Comparison of ENCODE assay signal across 7 cellular contexts in the genomic region with DNA sequence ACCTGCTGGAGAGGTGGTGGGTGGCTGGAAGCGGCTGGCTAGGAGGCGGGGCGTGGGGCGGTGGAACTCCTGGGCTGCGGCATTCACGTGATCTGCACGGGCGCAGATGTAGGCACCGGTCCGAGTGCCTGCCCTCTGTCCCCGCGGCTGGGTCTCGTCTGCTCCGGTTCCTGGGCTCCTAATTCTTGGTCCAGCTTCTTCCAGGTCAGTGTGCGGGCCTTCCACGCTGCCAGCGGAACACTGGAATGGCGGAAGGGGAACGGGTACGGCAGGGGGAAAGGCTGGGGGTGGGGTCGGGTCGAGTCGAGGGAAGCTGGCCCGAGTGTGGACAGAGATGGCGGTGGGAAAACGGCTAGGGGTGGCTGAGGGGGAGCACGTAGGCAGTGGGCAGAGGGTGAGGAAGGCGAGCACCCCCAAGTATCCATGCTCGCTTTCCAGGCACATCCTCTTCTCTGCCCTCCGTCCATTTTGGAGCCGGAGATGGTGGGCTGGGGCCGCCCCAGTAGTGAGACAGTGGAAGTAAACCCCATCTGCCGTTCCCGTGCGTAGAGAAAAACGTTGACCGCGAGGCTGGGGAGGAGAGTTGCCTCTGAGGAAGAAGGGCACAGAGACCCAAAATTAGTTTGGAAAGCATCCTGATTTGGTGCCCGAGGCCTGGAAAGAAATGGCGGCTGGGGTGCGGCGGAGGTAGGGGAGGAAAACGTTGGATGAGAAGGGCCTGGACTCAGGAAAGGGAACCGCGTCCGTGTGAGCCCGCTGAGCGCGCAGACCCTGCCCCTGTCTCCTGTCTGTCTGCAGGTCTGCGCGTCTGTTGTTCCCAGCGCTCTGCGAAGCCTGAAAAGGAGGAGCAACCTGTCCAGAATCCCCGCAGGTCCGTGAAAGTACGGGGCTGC. TPM values are rescaled to one million over a fixed set of nuclear protein-coding genes. Genes with fewer than 3 reads are reported as not detected.
A peak's percentile ranks its signal among the peaks of the same experiment; 100 is the strongest.
DNase-seq lines count a peak whose midpoint lies in the region; ATAC-seq and TF ChIP-seq lines count a peak whose summit lies in the region.

A gene (plus strand): TSS at position 95 of the 893 bp plus-strand sequence. CDS start 1,161 bp downstream, outside the sequence.

- peak; percentile 86 to 93 for ATAC-seq in stimulated activated naive B cell treated with anti-CD40 and anti-IgM and Interleukin-4, amounts not matched to agents 10 μg/mL and 1 μg/mL and 100 μg/mL, for 72 hours (replicated peaks)

- no peak within 1 kb of the TSS for H4K91ac ChIP-seq in mesenchymal stem cell (ENCODE audit: low read length)

- H3K36me3 Mint-ChIP-seq in activated CD4-positive, alpha-beta T cell treated with anti-CD3 and anti-CD28 coated beads, Interleukin-2, amount 10 ng/mL, durations not matched to agents 7 days and 5 days (ENCODE audit: low read depth): no peaks in the 10 kb centered on the region
- peaks cover 6% of the 10 kb centered on the region for H3K36me3 Mint-ChIP-seq in endodermal cell (ENCODE audit: low read depth)
- peaks cover 2 to 3% of the 10 kb centered on the region in 2 donors for H3K36me3 Mint-ChIP-seq in stimulated activated naive B cell treated with anti-CD40 and anti-IgM and Interleukin-4, amounts not matched to agents 10 μg/mL and 1 μg/mL and 100 μg/mL, for 72 hours

- peak within 1 kb of the TSS; percentile 50 to 87 for H3K4ac ChIP-seq in mesenchymal stem cell (ENCODE audit: low read depth in 1 of 2, low read length in 2 of 2)

- H2BK5ac ChIP-seq in mesenchymal stem cell (ENCODE audit: low read depth, low read length, poor library complexity, severe bottlenecking): peak within 1 kb of the TSS; percentile 76

- no peak within 1 kb of the TSS for H3K23ac ChIP-seq in mesenchymal stem cell (ENCODE audit: low read length in 2 of 2)

- TF ChIP-seq CTCF in GM13977 (IDR thresholded peaks at IDR 0.05; ENCODE audit: extremely low read depth, insufficient read depth, missing control alignments) (no peak), HFF-Myc (IDR thresholded peaks at IDR 0.05; ENCODE audit: low read depth, low read length, missing control alignments) (no peak), endodermal cell (conservative IDR thresholded peaks at IDR 0.05) (no peak)

- peak within 1 kb of the TSS; percentile 76 for H3K4me3 ChIP-seq in HFF-Myc (replicated peaks; ENCODE audit: low read depth, low read length)
- H3K4me3 ChIP-seq in endodermal cell (ENCODE audit: low read length): peak within 1 kb of the TSS; percentile 85
- H3K4me3 ChIP-seq in mesenchymal stem cell (ENCODE audit: insufficient read depth in 1 of 2, low read depth in 1 of 2, low read length in 2 of 2): peak within 1 kb of the TSS; percentile 81 to 86

- peak within 1 kb of the TSS; percentile 60 for H4K8ac ChIP-seq in mesenchymal stem cell (ENCODE audit: low read length)

- POLR2A ChIA-PET in activated CD4-positive, alpha-beta T cell treated with anti-CD3 and anti-CD28 coated beads, Interleukin-2, amount 10 ng/mL, durations not matched to agents 7 days and 5 days (lab: Charles Lee): no interaction called here

- H3K4me3 Mint-ChIP-seq in activated CD4-positive, alpha-beta T cell treated with anti-CD3 and anti-CD28 coated beads, Interleukin-2, amount 10 ng/mL, durations not matched to agents 7 days and 5 days: peak within 1 kb of the TSS; percentile 78
- peak within 1 kb of the TSS; percentile 94 for H3K4me3 Mint-ChIP-seq in endodermal cell
- H3K4me3 Mint-ChIP-seq in stimulated activated naive B cell treated with anti-CD40 and anti-IgM and Interleukin-4, amounts not matched to agents 10 μg/mL and 1 μg/mL and 100 μg/mL, for 72 hours: peak within 1 kb of the TSS; percentile 81 to 92

- H3K79me1 ChIP-seq in mesenchymal stem cell (replicated peaks; ENCODE audit: low read length, poor library complexity, severe bottlenecking): peaks cover 4% of the 10 kb centered on the region

- H3K36me3 ChIP-seq in endodermal cell (ENCODE audit: control insufficient read depth, insufficient read depth, low read length): peaks cover 5% of the 10 kb centered on the region
- peaks cover 3 to 17% of the 10 kb centered on the region in 2 experiments for H3K36me3 ChIP-seq in mesenchymal stem cell (ENCODE audit: control insufficient read depth in 1 of 2, insufficient read depth in 2 of 2, low read depth in 1 of 2, low read length in 2 of 2)

- peak within 1 kb of the TSS; percentile 47 for H2AFZ ChIP-seq in mesenchymal stem cell (ENCODE audit: low read depth, low read length)

- in situ Hi-C loops in GM13977 (cut with MboI; ENCODE audit: low pct_unique_long_range_greater_than_20kb, low sequenced_read_pairs, unreplicated experiment): no loop called here

- peak within 1 kb of the TSS; percentile 72 for H3K4me2 ChIP-seq in mesenchymal stem cell (ENCODE audit: low read length, poor library complexity, severe bottlenecking)

- peak within 1 kb of the TSS; percentile 60 for H3K27ac Mint-ChIP-seq in activated CD4-positive, alpha-beta T cell treated with anti-CD3 and anti-CD28 coated beads, Interleukin-2, amount 10 ng/mL, durations not matched to agents 7 days and 5 days
- peak within 1 kb of the TSS; percentile 91 for H3K27ac Mint-ChIP-seq in endodermal cell
- peak within 1 kb of the TSS; percentile 88 for H3K27ac Mint-ChIP-seq in stimulated activated naive B cell treated with anti-CD40 and anti-IgM and Interleukin-4, amounts not matched to agents 10 μg/mL and 1 μg/mL and 100 μg/mL, for 72 hours

- H2BK15ac ChIP-seq in mesenchymal stem cell (ENCODE audit: low read depth, poor library complexity, severe bottlenecking): no peak within 1 kb of the TSS

- no peaks in the 10 kb centered on the region for H3K9me3 ChIP-seq in endodermal cell (ENCODE audit: control insufficient read depth, low read length)
- H3K9me3 ChIP-seq in mesenchymal stem cell (ENCODE audit: control insufficient read depth, low read length): peaks cover 4% of the 10 kb centered on the region

- WGBS in endodermal cell (ENCODE audit: insufficient coverage in 1 of 2, insufficient read length in 1 of 2), 2 experiments: 0 to 1% methylated on average over 6 to 51 of the region's 56 CpGs
- WGBS in mesenchymal stem cell: under 1% methylated on average over 38 of the region's 56 CpGs

- H3K14ac ChIP-seq in mesenchymal stem cell (ENCODE audit: low read length in 2 of 2): peak within 1 kb of the TSS in 1 of 2 experiments; percentile 68

- no peak within 1 kb of the TSS for H2BK12ac ChIP-seq in mesenchymal stem cell (ENCODE audit: low read length in 2 of 2)

- H3K4me1 Mint-ChIP-seq in activated CD4-positive, alpha-beta T cell treated with anti-CD3 and anti-CD28 coated beads, Interleukin-2, amount 10 ng/mL, durations not matched to agents 7 days and 5 days: peaks cover 12% of the 10 kb centered on the region
- H3K4me1 Mint-ChIP-seq in endodermal cell: peaks cover 11% of the 10 kb centered on the region
- peaks cover 6 to 17% of the 10 kb centered on the region in 2 donors for H3K4me1 Mint-ChIP-seq in stimulated activated naive B cell treated with anti-CD40 and anti-IgM and Interleukin-4, amounts not matched to agents 10 μg/mL and 1 μg/mL and 100 μg/mL, for 72 hours

- H3K27ac ChIP-seq in endodermal cell (ENCODE audit: low read depth, low read length) (no peak within 1 kb of the TSS), mesenchymal stem cell (ENCODE audit: low read length, poor library complexity, severe bottlenecking) (peak within 1 kb of the TSS; percentile 53)

- H3K9ac ChIP-seq in endodermal cell (ENCODE audit: extremely low read depth, low read length, poor library complexity, severe bottlenecking): peak within 1 kb of the TSS; percentile 30
- H3K9ac ChIP-seq in mesenchymal stem cell (ENCODE audit: low read length): peak within 1 kb of the TSS; percentile 94

- CTCF ChIA-PET in activated CD4-positive, alpha-beta T cell treated with anti-CD3 and anti-CD28 coated beads, Interleukin-2, amount 10 ng/mL, durations not matched to agents 7 days and 5 days (lab: Charles Lee): no interaction called here

- peak within 1 kb of the TSS; percentile 70 to 75 for H3K18ac ChIP-seq in mesenchymal stem cell (ENCODE audit: low read depth in 1 of 2, low read length in 2 of 2)

- DNase-seq in GM13977 (ENCODE audit: low spot score) (peak; percentile 43), HFF-Myc (ENCODE audit: extremely low read depth, low read depth) (no peak), NCI-H1930 (lab: John Stamatoyannopoulos, UW) (peak; percentile 3 to 28), endodermal cell (peak; percentile 90), mesenchymal stem cell (peak; percentile 28)
- DNase-seq in activated CD4-positive, alpha-beta T cell treated with anti-CD3 and anti-CD28 coated beads, Interleukin-2, amount 10 ng/mL, durations not matched to agents 7 days and 5 days: peak; percentile 12
- no peak for DNase-seq in stimulated activated naive B cell treated with anti-CD40 and anti-IgM and Interleukin-4, amounts not matched to agents 10 μg/mL and 1 μg/mL and 100 μg/mL, for 72 hours

- no peaks in the 10 kb centered on the region for H3K9me3 Mint-ChIP-seq in activated CD4-positive, alpha-beta T cell treated with anti-CD3 and anti-CD28 coated beads, Interleukin-2, amount 10 ng/mL, durations not matched to agents 7 days and 5 days
- H3K9me3 Mint-ChIP-seq in endodermal cell: peaks cover 19% of the 10 kb centered on the region
- H3K9me3 Mint-ChIP-seq in stimulated activated naive B cell treated with anti-CD40 and anti-IgM and Interleukin-4, amounts not matched to agents 10 μg/mL and 1 μg/mL and 100 μg/mL, for 72 hours: no peaks in the 10 kb centered on the region

- H3K27me3 ChIP-seq in endodermal cell (ENCODE audit: control insufficient read depth, insufficient read depth, low read length, poor library complexity, severe bottlenecking): no peaks in the 10 kb centered on the region
- peaks cover 0 to 4% of the 10 kb centered on the region in 2 experiments for H3K27me3 ChIP-seq in mesenchymal stem cell (ENCODE audit: control insufficient read depth in 1 of 2, insufficient read depth in 1 of 2, low read length in 2 of 2)

- peaks cover 16% of the 10 kb centered on the region for H3K27me3 Mint-ChIP-seq in activated CD4-positive, alpha-beta T cell treated with anti-CD3 and anti-CD28 coated beads, Interleukin-2, amount 10 ng/mL, durations not matched to agents 7 days and 5 days
- peaks cover 7% of the 10 kb centered on the region for H3K27me3 Mint-ChIP-seq in endodermal cell (ENCODE audit: insufficient read depth)
- H3K27me3 Mint-ChIP-seq in stimulated activated naive B cell treated with anti-CD40 and anti-IgM and Interleukin-4, amounts not matched to agents 10 μg/mL and 1 μg/mL and 100 μg/mL, for 72 hours: peaks cover 0 to 14% of the 10 kb centered on the region in 2 donors

- no peak within 1 kb of the TSS for H2AK5ac ChIP-seq in mesenchymal stem cell (ENCODE audit: low read length, severe bottlenecking)

- H3K4me1 ChIP-seq in endodermal cell (ENCODE audit: control insufficient read depth, insufficient read depth, low read length): no peaks in the 10 kb centered on the region
- H3K4me1 ChIP-seq in mesenchymal stem cell (ENCODE audit: control insufficient read depth, insufficient read depth, low read depth, low read length): no peaks in the 10 kb centered on the region

- H2BK120ac ChIP-seq in mesenchymal stem cell (ENCODE audit: low read depth, low read length): no peak within 1 kb of the TSS

RNA-seq across cellular contexts. Expression of the gene that starts here (rescaled TPM):
- 1 to 10 TPM; 4.9 to 5.1 TPM for total RNA-seq in activated CD4-positive, alpha-beta T cell treated with anti-CD3 and anti-CD28 coated beads, Interleukin-2, amount 10 ng/mL, durations not matched to agents 7 days and 5 days
- 10 to 100 TPM; 72.7 to 88.8 TPM for total RNA-seq in endodermal cell
- 53.8 TPM for polyA plus RNA-seq in endodermal cell (2013, experiment 1 of 2)
- polyA plus RNA-seq in endodermal cell (2013, experiment 2 of 2): 53.0 TPM
- polyA plus RNA-seq in mesenchymal stem cell (2013, experiment 1 of 2): 166 TPM
- polyA plus RNA-seq in mesenchymal stem cell (2013, experiment 2 of 2): 162 TPM

Comparison
In these comparisons a context has a peak if more than half of its experiments do, and no peak if none do; other contexts are left out.
1. RNA of the gene that starts here (total RNA-seq): 72.7 to 88.8 TPM in endodermal cell; 4.9 to 5.1 TPM in activated CD4-positive, alpha-beta T cell treated with anti-CD3 and anti-CD28 coated beads, Interleukin-2, amount 10 ng/mL, durations not matched to agents 7 days and 5 days; every median in the first group is over 10 times any median in the second.
2. DNase-seq: peak in GM13977 (single experiment), NCI-H1930 (2 of 2), activated CD4-positive, alpha-beta T cell treated with anti-CD3 and anti-CD28 coated beads, Interleukin-2, amount 10 ng/mL, durations not matched to agents 7 days and 5 days (single experiment), endodermal cell (single experiment) and mesenchymal stem cell (single experiment); none in HFF-Myc (single experiment) and stimulated activated naive B cell treated with anti-CD40 and anti-IgM and Interleukin-4, amounts not matched to agents 10 μg/mL and 1 μg/mL and 100 μg/mL, for 72 hours (single experiment).
3. Peak in every context shown above with its lines, with median percentiles within 50 percentile points of each other: H3K4me3 ChIP-seq, H3K27ac Mint-ChIP-seq and H3K4me3 Mint-ChIP-seq.